Comparison of ENCODE assay signal across 8 cellular contexts in genomic region chr2:134181219-134181618, GRCh38.
DNase-seq lines count a peak whose midpoint lies in the region; ATAC-seq and TF ChIP-seq lines count a peak whose summit lies in the region.

No MANE protein-coding gene starts in this region.

- ATAC-seq in heart right ventricle (peak in 6 of 8 donors; percentile 13 to 68 (median 44)), Right ventricle myocardium superior (ENCODE audit: poor library complexity) (no peak), HG03469 (IDR thresholded peaks at IDR 0.05; ENCODE audit: unreplicated experiment) (peak; percentile 43), upper lobe of right lung (peak; percentile 59), GM18873 (IDR thresholded peaks at IDR 0.05; ENCODE audit: low FRiP score, unreplicated experiment) (no peak)

- TF ChIP-seq CTCF in heart right ventricle (IDR thresholded peaks at IDR 0.05) (no peak), upper lobe of right lung (IDR thresholded peaks at IDR 0.05) (no peak)

- H3K36me3 ChIP-seq in heart right ventricle (peaks cover 0 to 6% (median 0%) of the 10 kb centered on the region in 9 donors), upper lobe of right lung (no peaks in the 10 kb centered on the region)

- H3K27me3 ChIP-seq in heart right ventricle: no peaks in the 10 kb centered on the region
- H3K27me3 ChIP-seq in upper lobe of right lung: no peaks in the 10 kb centered on the region

- 69% methylated on average over 5 of the region's 5 CpGs for WGBS in heart right ventricle, 2 donors

- H3K4me1 ChIP-seq in heart right ventricle (peaks cover 16 to 74% (median 65%) of the 10 kb centered on the region in 9 donors), upper lobe of right lung (peaks cover 9% of the 10 kb centered on the region)

- DNase-seq in heart right ventricle: no peak
- no peak for DNase-seq in Right ventricle myocardium superior
- DNase-seq in activated effector memory CD4-positive, alpha-beta T cell treated with Interleukin-2 at 50 U/mL for 16 hours: peak; percentile 51
- DNase-seq in upper lobe of right lung: no peak
- DNase-seq in HCEC 1CT: no peak
- DNase-seq in A172 (ENCODE audit: low spot score): no peak

- H3K4me3 ChIP-seq in heart right ventricle (no peak overlapping the region), upper lobe of right lung (no peak overlapping the region)

- intact Hi-C loops in heart right ventricle (cut with DNase I): loop anchor here in 1 of 10 donors (10.0 kb wide), 1 partner anchor 46 kb away; no protein-coding TSS in a partner anchor
- intact Hi-C loops in Right ventricle myocardium superior (cut with DNase I): no loop called here
- intact Hi-C loops in upper lobe of right lung (cut with DNase I): no loop called here

- peak overlapping the region in 4 of 10 donors; percentile 15 to 39 (median 26) for H3K27ac ChIP-seq in heart right ventricle
- no peak overlapping the region for H3K27ac ChIP-seq in upper lobe of right lung

- no peaks in the 10 kb centered on the region for H3K9me3 ChIP-seq in heart right ventricle
- H3K9me3 ChIP-seq in upper lobe of right lung: no peaks in the 10 kb centered on the region

Comparison
In these comparisons a context has a peak if more than half of its experiments do, and no peak if none do; other contexts are left out.
1. ATAC-seq: peak in heart right ventricle (6 of 8), HG03469 (single experiment) and upper lobe of right lung (single experiment); none in Right ventricle myocardium superior (single experiment) and GM18873 (single experiment).